ENCODE assay signal across 20 cellular contexts in the genomic region with DNA sequence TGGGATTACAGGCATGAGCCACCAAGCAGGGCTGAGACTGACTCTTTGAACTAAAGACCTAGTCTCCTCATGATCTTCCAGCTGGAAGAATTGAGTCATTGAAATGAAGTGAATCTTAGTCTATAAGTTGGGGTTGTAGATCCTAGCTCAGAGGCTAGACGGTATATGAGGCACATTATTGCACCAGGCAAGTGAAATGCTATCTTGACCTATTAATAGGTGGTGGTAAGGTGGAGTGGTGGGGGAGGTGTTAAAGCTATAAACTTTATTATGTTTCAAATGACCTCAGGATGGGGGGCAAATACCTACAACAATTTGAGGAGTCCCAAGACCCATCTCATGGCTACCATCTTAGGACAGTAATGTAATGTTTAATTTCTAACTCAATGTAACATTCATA. TPM values are rescaled to one million over a fixed set of nuclear protein-coding genes. Genes with fewer than 3 reads are reported as not detected.
DNase-seq lines count a peak whose midpoint lies in the region; ATAC-seq and TF ChIP-seq lines count a peak whose summit lies in the region.
"Had no signal": no experiment of that assay in that cellular context is flagged by ENCODE, and none has a peak within 500 bp of the region (broad histone marks: within the 10 kb centered on the region; RNA-seq: fewer than 3 reads in every experiment).

No MANE protein-coding gene starts in this region.

- no peaks in the 10 kb centered on the region for H4K20me1 ChIP-seq in GM23338 (replicated peaks; ENCODE audit: insufficient read depth)

- H3K4me2 ChIP-seq in GM23338, result 0 out of 2 replicates have a peak overlapping the region, but pooled peaks have one; percentile 2

- no peak overlapping the region for H3K9ac ChIP-seq in rectal smooth muscle tissue (ENCODE audit: low read length)

- no peak for TF ChIP-seq CTCF in GM23338 (conservative IDR thresholded peaks at IDR 0.05; ENCODE audit: low read depth in 2 of 2)
- TF ChIP-seq CTCF in WTC11 (IDR thresholded peaks at IDR 0.05), result no peak
- no peak for TF ChIP-seq CTCF in right atrium auricular region (IDR thresholded peaks at IDR 0.05)

- no peaks in the 10 kb centered on the region for H3K9me3 ChIP-seq in right atrium auricular region
- H3K9me3 ChIP-seq: HAP-1, SJCRH30 had no signal

- ATAC-seq in GM23338 (no peak), WTC11 (no peak)
- ATAC-seq in activated T-cell treated with anti-CD3 and anti-CD28 coated beads, Interleukin-2, amount 50 U/mL, for 72 hours (replicated peaks in 1 of 2), result no peak

- CTCF ChIA-PET in WTC11 (lab: Charles Lee), result no interaction called here

- H2AFZ ChIP-seq in GM23338, result no peak overlapping the region

- H3F3A ChIP-seq in GM23338 (replicated peaks; ENCODE audit: low read depth), result 0 out of 2 replicates have a peak, but pooled peaks cover 3% of the 10 kb centered on the region

- no peaks in the 10 kb centered on the region for H3K9me3 Mint-ChIP-seq in GM23338
- H3K9me3 Mint-ChIP-seq in WTC11, result no peaks in the 10 kb centered on the region
- no peaks in the 10 kb centered on the region for H3K9me3 Mint-ChIP-seq in activated T-cell treated with anti-CD3 and anti-CD28 coated beads, Interleukin-2, amount 50 U/mL, for 72 hours
- H3K9me3 Mint-ChIP-seq: CD4-positive, CD25-positive, alpha-beta regulatory T cell had no signal

- H3K27ac Mint-ChIP-seq in GM23338 (peak overlapping the region; percentile 48; the same call in 1 of the 2 replicates), WTC11 (0 out of 2 replicates have a peak overlapping the region, but pooled peaks have one; percentile 44)
- no peak overlapping the region for H3K27ac Mint-ChIP-seq in activated T-cell treated with anti-CD3 and anti-CD28 coated beads, Interleukin-2, amount 50 U/mL, for 72 hours

- H3K27me3 ChIP-seq in GM23338 (ENCODE audit: insufficient read depth), result no peaks in the 10 kb centered on the region
- H3K27me3 ChIP-seq in right atrium auricular region, result no peaks in the 10 kb centered on the region
- H3K27me3 ChIP-seq in rectal smooth muscle tissue (ENCODE audit: control insufficient read depth, insufficient read depth, low read length), result no peaks in the 10 kb centered on the region
- H3K27me3 ChIP-seq: SJCRH30 had no signal

- peaks cover 8% of the 10 kb centered on the region; the same call in 1 of the 3 replicates for H3K36me3 Mint-ChIP-seq in GM23338 (ENCODE audit: low read depth)
- peaks cover 6% of the 10 kb centered on the region; the same call in 1 of the 2 replicates for H3K36me3 Mint-ChIP-seq in WTC11
- H3K36me3 Mint-ChIP-seq in activated T-cell treated with anti-CD3 and anti-CD28 coated beads, Interleukin-2, amount 50 U/mL, for 72 hours (ENCODE audit: insufficient read depth in 2 of 2), result peaks cover 0 to 2% of the 10 kb centered on the region in 2 donors

- H3K36me3 ChIP-seq in GM23338 (ENCODE audit: insufficient read depth), result no peaks in the 10 kb centered on the region
- H3K36me3 ChIP-seq in right atrium auricular region, result no peaks in the 10 kb centered on the region
- H3K36me3 ChIP-seq in rectal smooth muscle tissue (ENCODE audit: control insufficient read depth, insufficient read depth, low read length), result no peaks in the 10 kb centered on the region
- H3K36me3 ChIP-seq: HAP-1 had no signal

- no peak overlapping the region for H3K4me3 ChIP-seq in GM23338
- no peak overlapping the region for H3K4me3 ChIP-seq in right atrium auricular region
- no peak overlapping the region for H3K4me3 ChIP-seq in rectal smooth muscle tissue (ENCODE audit: low read length)
- H3K4me3 ChIP-seq: HAP-1, SJCRH30 had no signal

- no peaks in the 10 kb centered on the region for H3K9me2 ChIP-seq in GM23338 (ENCODE audit: insufficient read depth)

- POLR2A ChIA-PET in WTC11 (lab: Charles Lee), result no interaction called here

- H3K4me1 ChIP-seq in GM23338 (ENCODE audit: insufficient read depth), result peaks cover 14% of the 10 kb centered on the region; the same call in 1 of the 2 replicates
- H3K4me1 ChIP-seq in right atrium auricular region, result peaks cover 0 to 31% of the 10 kb centered on the region in 2 donors
- H3K4me1 ChIP-seq in rectal smooth muscle tissue (ENCODE audit: control insufficient read depth, insufficient read depth, low read length), result peaks cover 7% of the 10 kb centered on the region
- H3K4me1 ChIP-seq: HAP-1, SJCRH30 had no signal

- H3K4me1 Mint-ChIP-seq in GM23338 (peaks cover 10% of the 10 kb centered on the region), WTC11 (peaks cover 11% of the 10 kb centered on the region)
- H3K4me1 Mint-ChIP-seq in activated T-cell treated with anti-CD3 and anti-CD28 coated beads, Interleukin-2, amount 50 U/mL, for 72 hours (ENCODE audit: low read depth), result no peaks in the 10 kb centered on the region

- no peaks in the 10 kb centered on the region; the same call in 1 of the 2 replicates for H3K79me2 ChIP-seq in GM23338 (replicated peaks; ENCODE audit: insufficient read depth)

- 0 out of 2 replicates have a peak overlapping the region, but pooled peaks have one; percentile 50 for H3K27ac ChIP-seq in GM23338 (ENCODE audit: low read depth)
- peak overlapping the region; percentile 46 to 85 for H3K27ac ChIP-seq in right atrium auricular region
- H3K27ac ChIP-seq in rectal smooth muscle tissue (ENCODE audit: low read depth, low read length), result peak overlapping the region; percentile 55
- H3K27ac ChIP-seq: SJCRH30 had no signal

- peaks cover 6% of the 10 kb centered on the region for H3K27me3 Mint-ChIP-seq in GM23338 (ENCODE audit: insufficient read depth, low read depth, poor library complexity)
- no peaks in the 10 kb centered on the region for H3K27me3 Mint-ChIP-seq in WTC11 (ENCODE audit: low read depth)
- no peaks in the 10 kb centered on the region for H3K27me3 Mint-ChIP-seq in activated T-cell treated with anti-CD3 and anti-CD28 coated beads, Interleukin-2, amount 50 U/mL, for 72 hours (ENCODE audit: low read depth)
- H3K27me3 Mint-ChIP-seq: CD4-positive, CD25-positive, alpha-beta regulatory T cell had no signal

- DNase-seq in GM23338 (ENCODE audit: low spot score) (no peak), WTC11 (ENCODE audit: low spot score) (no peak), right atrium auricular region (ENCODE audit: low spot score) (no peak), DMS153 (lab: John Stamatoyannopoulos, UW) (no peak), A172 (ENCODE audit: low spot score) (no peak)
- no peak for DNase-seq in activated effector memory CD4-positive, alpha-beta T cell treated with Interleukin-2 at 50 U/mL for 16 hours
- no peak for DNase-seq in activated T-cell treated with anti-CD3 and anti-CD28 coated beads, Interleukin-2, amount 50 U/mL, for 72 hours
- DNase-seq: CD4-positive, CD25-positive, alpha-beta regulatory T cell; DMS79; MV-4-11; NCI-H1105 treated with DMSO at 0.1 percent for 48 hours; NCI-H2081; NCI-H2171; NCI-H345; NCI-H524; NCI-H774; NK-92 treated with Interleukin-12 subunit alpha and Interleukin-12 subunit beta, amount 100 ng/mL, for 24 hours; SJCRH30 had no signal

- H3K4me3 Mint-ChIP-seq in GM23338, result no peak overlapping the region
- no peak overlapping the region for H3K4me3 Mint-ChIP-seq in WTC11
- H3K4me3 Mint-ChIP-seq in activated T-cell treated with anti-CD3 and anti-CD28 coated beads, Interleukin-2, amount 50 U/mL, for 72 hours, result no peak overlapping the region
- H3K4me3 Mint-ChIP-seq: CD4-positive, CD25-positive, alpha-beta regulatory T cell had no signal

TF ChIP-seq in GM23338, 12 proteins besides CTCF, POLR2A, EP300 and RAD21 (continues in another document):
- TF ChIP-seq STAT1 (IDR thresholded peaks at IDR 0.05; ENCODE audit: unreplicated experiment) (no peak), POLR2AphosphoS5 (IDR thresholded peaks at IDR 0.05; ENCODE audit: low read depth) (no peak)

TF ChIP-seq in WTC11, 78 proteins besides CTCF, POLR2A, EP300 and RAD21 (continues in another document):
- TF ChIP-seq, protein P1, sequence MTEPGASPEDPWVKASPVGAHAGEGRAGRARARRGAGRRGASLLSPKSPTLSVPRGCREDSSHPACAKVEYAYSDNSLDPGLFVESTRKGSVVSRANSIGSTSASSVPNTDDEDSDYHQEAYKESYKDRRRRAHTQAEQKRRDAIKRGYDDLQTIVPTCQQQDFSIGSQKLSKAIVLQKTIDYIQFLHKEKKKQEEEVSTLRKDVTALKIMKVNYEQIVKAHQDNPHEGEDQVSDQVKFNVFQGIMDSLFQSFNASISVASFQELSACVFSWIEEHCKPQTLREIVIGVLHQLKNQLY (CRISPR knock-in tag; IDR thresholded peaks at IDR 0.05), result no peak
- TF ChIP-seq, protein P2, sequence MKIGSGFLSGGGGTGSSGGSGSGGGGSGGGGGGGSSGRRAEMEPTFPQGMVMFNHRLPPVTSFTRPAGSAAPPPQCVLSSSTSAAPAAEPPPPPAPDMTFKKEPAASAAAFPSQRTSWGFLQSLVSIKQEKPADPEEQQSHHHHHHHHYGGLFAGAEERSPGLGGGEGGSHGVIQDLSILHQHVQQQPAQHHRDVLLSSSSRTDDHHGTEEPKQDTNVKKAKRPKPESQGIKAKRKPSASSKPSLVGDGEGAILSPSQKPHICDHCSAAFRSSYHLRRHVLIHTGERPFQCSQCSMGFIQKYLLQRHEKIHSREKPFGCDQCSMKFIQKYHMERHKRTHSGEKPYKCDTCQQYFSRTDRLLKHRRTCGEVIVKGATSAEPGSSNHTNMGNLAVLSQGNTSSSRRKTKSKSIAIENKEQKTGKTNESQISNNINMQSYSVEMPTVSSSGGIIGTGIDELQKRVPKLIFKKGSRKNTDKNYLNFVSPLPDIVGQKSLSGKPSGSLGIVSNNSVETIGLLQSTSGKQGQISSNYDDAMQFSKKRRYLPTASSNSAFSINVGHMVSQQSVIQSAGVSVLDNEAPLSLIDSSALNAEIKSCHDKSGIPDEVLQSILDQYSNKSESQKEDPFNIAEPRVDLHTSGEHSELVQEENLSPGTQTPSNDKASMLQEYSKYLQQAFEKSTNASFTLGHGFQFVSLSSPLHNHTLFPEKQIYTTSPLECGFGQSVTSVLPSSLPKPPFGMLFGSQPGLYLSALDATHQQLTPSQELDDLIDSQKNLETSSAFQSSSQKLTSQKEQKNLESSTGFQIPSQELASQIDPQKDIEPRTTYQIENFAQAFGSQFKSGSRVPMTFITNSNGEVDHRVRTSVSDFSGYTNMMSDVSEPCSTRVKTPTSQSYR (CRISPR knock-in tag; IDR thresholded peaks at IDR 0.05), result no peak
- TF ChIP-seq ZNF317 (CRISPR knock-in tag; IDR thresholded peaks at IDR 0.05; ENCODE audit: borderline replicate concordance, low read depth), result no peak
- TF ChIP-seq TP53 (CRISPR knock-in tag; IDR thresholded peaks at IDR 0.05), result no peak
- TF ChIP-seq EMX1 (CRISPR knock-in tag; IDR thresholded peaks at IDR 0.05), result no peak
- no peak for TF ChIP-seq ZNF263 (CRISPR knock-in tag; IDR thresholded peaks at IDR 0.05; ENCODE audit: low read depth)

RNA-seq across cellular contexts. Expression of a gene that starts 36.8 kb away (rescaled TPM):
- 559 and 593 TPM in 2 replicates for total RNA-seq in GM23338 (2014; rRNA removed; shearing (Covaris generic))
- 218 and 231 TPM in 2 replicates for polyA plus RNA-seq in GM23338 (2016; fragmentation: Nextera tagmentation; extraction: Ambion mirVana)
- total RNA-seq in WTC11 (2021) (328 to 381 TPM (median 374 TPM) in 3 replicates), right atrium auricular region (10 to 100 TPM; 69.0 to 88.3 TPM)
- 10 to 100 TPM; 55.6 to 70.5 TPM for total RNA-seq in activated T-cell treated with anti-CD3 and anti-CD28 coated beads, Interleukin-2, amount 50 U/mL, for 72 hours
- 104 and 105 TPM in 2 replicates for total RNA-seq in A172 (2014; rRNA removed; shearing (Covaris generic))
